ENCODE assay signal across 13 cellular contexts in the genomic region with DNA sequence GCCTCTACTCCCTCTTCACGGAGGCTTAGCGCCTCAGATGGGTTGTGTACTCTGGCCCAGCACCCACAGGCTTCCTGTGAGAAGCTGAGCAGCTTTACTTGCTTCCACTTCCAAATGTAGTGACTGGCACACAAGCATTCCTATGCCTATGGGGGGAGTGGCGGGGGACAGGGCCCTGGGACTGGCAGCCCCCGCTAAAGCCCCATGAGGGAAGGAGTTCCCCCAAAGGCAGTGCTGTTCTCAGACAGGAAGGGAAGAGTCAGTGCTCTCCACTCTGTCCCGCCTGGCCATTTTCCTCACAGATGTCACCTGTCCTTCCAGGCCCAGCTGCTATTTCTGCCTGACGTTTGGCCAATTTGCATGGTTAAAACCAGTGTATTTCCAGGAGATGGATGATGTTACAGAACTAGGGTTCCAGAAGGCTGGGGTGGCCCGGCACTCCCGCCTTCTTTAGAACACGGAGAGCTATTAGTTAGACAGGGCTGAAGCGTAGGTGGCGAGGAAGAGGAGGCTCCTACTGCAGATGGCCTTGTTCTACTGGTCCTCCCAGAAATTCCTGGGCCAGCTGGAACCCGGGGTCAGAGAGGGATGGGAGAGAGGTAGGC.
DNase-seq lines count a peak whose midpoint lies in the region; TF ChIP-seq lines count a peak whose summit lies in the region.
"Had no signal": no experiment of that assay in that cellular context is flagged by ENCODE, and none has a peak within 500 bp of the region (broad histone marks: within the 10 kb centered on the region; RNA-seq: fewer than 3 reads in every experiment).

No MANE protein-coding gene starts in this region.

- no peak overlapping the region for H3K27ac ChIP-seq in coronary artery
- H3K27ac ChIP-seq: BLaER1 treated with 17β-estradiol and CSF1 and Interleukin-3, amounts not matched to agents 10 nM and 100 nM had no signal

- peak; percentile 29 for DNase-seq in activated CD8-positive, alpha-beta memory T cell treated with anti-CD3 and anti-CD28 coated beads, Interleukin-2, amount 50 U/mL, for 48 hours
- DNase-seq in activated CD8-positive, alpha-beta memory T cell treated with anti-CD3 and anti-CD28 coated beads, Interleukin-2, amount 50 U/mL, for 4 hours: no peak
- DNase-seq in coronary artery (ENCODE audit: low spot score) (peak; percentile 47), mesenteric fat pad (ENCODE audit: low spot score) (peak; percentile 72), NCI-H1092 (lab: John Stamatoyannopoulos, UW) (no peak), ureter (ENCODE audit: low spot score) (no peak)
- DNase-seq in activated naive CD4-positive, alpha-beta T cell treated with anti-CD3 and anti-CD28 coated beads, Interleukin-2, amount 50 U/mL, for 16 hours: no peak
- DNase-seq: ACHN; CD4-positive, CD25-positive, alpha-beta regulatory T cell; DMS153; DMS79 treated with DMSO at 0.1 percent for 48 hours; EL had no signal

- TF ChIP-seq CTCF in coronary artery (IDR thresholded peaks at IDR 0.05): no peak

- H3K4me3 ChIP-seq in coronary artery: no peak overlapping the region
- H3K4me3 ChIP-seq: BLaER1 treated with 17β-estradiol and CSF1 and Interleukin-3, amounts not matched to agents 10 nM and 100 nM had no signal

Comparison
In these comparisons a context has a peak if more than half of its experiments do, and no peak if none do; other contexts are left out.
1. DNase-seq: peak in activated CD8-positive, alpha-beta memory T cell treated with anti-CD3 and anti-CD28 coated beads, Interleukin-2, amount 50 U/mL, for 48 hours (single experiment), coronary artery (single experiment) and mesenteric fat pad (single experiment); none in activated CD8-positive, alpha-beta memory T cell treated with anti-CD3 and anti-CD28 coated beads, Interleukin-2, amount 50 U/mL, for 4 hours (single experiment), NCI-H1092 (single experiment), ureter (single experiment) and activated naive CD4-positive, alpha-beta T cell treated with anti-CD3 and anti-CD28 coated beads, Interleukin-2, amount 50 U/mL, for 16 hours (single experiment).